ENCODE assay signal across 16 cellular contexts in the genomic region with DNA sequence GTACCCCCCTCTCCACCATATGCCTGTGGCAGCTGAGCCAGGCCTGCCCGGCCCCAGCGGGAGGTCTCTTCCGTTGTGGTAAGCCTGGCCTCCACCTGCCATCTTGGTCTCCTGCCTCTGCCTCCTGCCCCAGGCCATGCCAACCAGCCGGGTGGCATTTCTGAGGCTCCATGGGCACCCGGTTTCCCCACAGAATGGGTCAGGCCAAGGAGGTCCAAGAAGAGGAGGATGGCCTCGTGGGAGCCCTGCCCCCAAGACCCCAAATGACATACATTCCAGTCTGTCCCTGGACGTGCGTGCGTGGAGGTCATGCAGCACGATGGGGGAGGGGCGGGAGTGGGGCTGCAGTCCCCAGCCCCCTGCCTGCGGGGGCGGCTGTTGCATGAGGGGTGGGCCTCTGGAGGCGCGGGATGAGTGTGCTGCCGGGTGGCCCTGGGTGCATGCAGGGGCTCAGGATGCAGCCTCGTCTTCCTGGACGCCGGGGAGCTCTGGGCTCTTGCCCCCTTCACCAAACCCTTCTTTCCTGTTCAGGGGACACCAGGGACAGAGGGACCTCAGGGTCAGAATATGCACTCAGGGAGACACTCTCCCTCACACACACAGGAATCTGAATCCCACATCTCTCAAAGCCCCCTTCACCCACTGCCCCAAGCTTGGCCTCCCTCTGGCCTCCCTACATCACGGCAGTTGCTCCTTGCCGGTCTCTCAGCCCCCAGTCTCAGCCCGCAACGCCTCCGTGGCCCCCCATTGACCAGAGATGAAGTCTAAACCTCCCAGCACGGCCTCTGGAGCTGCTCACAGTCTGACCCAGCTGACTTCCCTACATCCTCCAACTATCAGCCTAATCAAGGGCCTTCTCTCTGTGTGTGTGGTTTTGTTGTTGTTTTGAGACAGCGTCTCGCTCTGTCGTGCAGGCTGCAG. TPM values are rescaled to one million over a fixed set of nuclear protein-coding genes. Genes with fewer than 3 reads are reported as not detected.
DNase-seq lines count a peak whose midpoint lies in the region; ATAC-seq, FAIRE-seq and TF ChIP-seq lines count a peak whose summit lies in the region.
"Had no signal": no experiment of that assay in that cellular context is flagged by ENCODE, and none has a peak within 500 bp of the region (broad histone marks: within the 10 kb centered on the region; RNA-seq: fewer than 3 reads in every experiment).

No MANE protein-coding gene starts in this region.

- no peak for TF ChIP-seq CTCF in heart left ventricle (IDR thresholded peaks at IDR 0.05)
- TF ChIP-seq CTCF in GM23338 (conservative IDR thresholded peaks at IDR 0.05; ENCODE audit: low read depth in 2 of 2): no peak
- TF ChIP-seq CTCF in bronchial epithelial cell (IDR thresholded peaks at IDR 0.05; ENCODE audit: insufficient read depth, low read length, severe bottlenecking): no peak
- no peak for TF ChIP-seq CTCF in lower lobe of right lung (IDR thresholded peaks at IDR 0.05)
- TF ChIP-seq CTCF in spleen (IDR thresholded peaks at IDR 0.05 in 8 of 11, conservative IDR thresholded peaks at IDR 0.05 in 3 of 11): no peak
- no peak for TF ChIP-seq CTCF in adrenal gland (IDR thresholded peaks at IDR 0.05)

- H3K36me3 ChIP-seq in heart left ventricle (peaks cover 0 to 17% (median 13%) of the 10 kb centered on the region in 9 donors), GM23338 (ENCODE audit: insufficient read depth) (no peaks in the 10 kb centered on the region; the same call in 1 of the 2 replicates), bronchial epithelial cell (ENCODE audit: control insufficient read depth, insufficient read depth, low read length) (peaks cover 15% of the 10 kb centered on the region), lower lobe of right lung (peaks cover 21% of the 10 kb centered on the region), spleen (peaks cover 0 to 36% (median 7%) of the 10 kb centered on the region in 6 donors), adrenal gland (replicated peaks in 1 of 2) (peaks cover 0 to 20% of the 10 kb centered on the region in 2 donors)

- ATAC-seq in Right ventricle myocardium inferior (no peak), heart left ventricle (no peak), GM23338 (no peak), lower lobe of right lung (no peak), HG03139 (IDR thresholded peaks at IDR 0.05; ENCODE audit: unreplicated experiment) (no peak)

- no peak overlapping the region for H3K4me2 ChIP-seq in GM23338

- H4K20me1 ChIP-seq in GM23338 (replicated peaks; ENCODE audit: insufficient read depth): no peaks in the 10 kb centered on the region

- H3K9me3 Mint-ChIP-seq in GM23338: no peaks in the 10 kb centered on the region
- H3K9me3 Mint-ChIP-seq: CD4-positive, alpha-beta T cell had no signal

- H3K27ac Mint-ChIP-seq in GM23338: peak overlapping the region; percentile 83; the same call in 1 of the 2 replicates
- H3K27ac Mint-ChIP-seq: CD4-positive, alpha-beta T cell had no signal

- no peak for TF ChIP-seq POLR2A in heart left ventricle (IDR thresholded peaks at IDR 0.05)
- no peak for TF ChIP-seq POLR2A in spleen (IDR thresholded peaks at IDR 0.05)
- TF ChIP-seq POLR2A in adrenal gland (IDR thresholded peaks at IDR 0.05): no peak

- no peaks in the 10 kb centered on the region for H3K9me3 ChIP-seq in heart left ventricle
- H3K9me3 ChIP-seq in lower lobe of right lung: no peaks in the 10 kb centered on the region
- no peaks in the 10 kb centered on the region for H3K9me3 ChIP-seq in spleen
- no peaks in the 10 kb centered on the region for H3K9me3 ChIP-seq in adrenal gland (replicated peaks in 1 of 3)

- no peaks in the 10 kb centered on the region; the same call in 2 of the 3 replicates for H3K4me1 Mint-ChIP-seq in GM23338

- H3K27me3 Mint-ChIP-seq in GM23338 (ENCODE audit: insufficient read depth, low read depth, poor library complexity): peaks cover 7% of the 10 kb centered on the region
- H3K27me3 Mint-ChIP-seq: CD4-positive, alpha-beta T cell had no signal

- peaks cover 0 to 9% (median 0%) of the 10 kb centered on the region in 12 donors for H3K4me1 ChIP-seq in heart left ventricle
- no peaks in the 10 kb centered on the region for H3K4me1 ChIP-seq in GM23338 (ENCODE audit: insufficient read depth)
- no peaks in the 10 kb centered on the region for H3K4me1 ChIP-seq in lower lobe of right lung
- H3K4me1 ChIP-seq in spleen: peaks cover 0 to 10% (median 0%) of the 10 kb centered on the region in 6 donors
- H3K4me1 ChIP-seq in adrenal gland (replicated peaks in 1 of 2): peaks cover 10 to 11% of the 10 kb centered on the region in 2 donors

- H3K79me2 ChIP-seq in GM23338 (replicated peaks; ENCODE audit: insufficient read depth): no peaks in the 10 kb centered on the region

- no peak overlapping the region for H2AFZ ChIP-seq in GM23338

- H3K27ac ChIP-seq in heart left ventricle (no peak overlapping the region), GM23338 (ENCODE audit: low read depth) (no peak overlapping the region), lower lobe of right lung (no peak overlapping the region), spleen (no peak overlapping the region), adrenal gland (no peak overlapping the region)
- H3K27ac ChIP-seq: HL-60 had no signal

- H3K36me3 Mint-ChIP-seq in GM23338 (ENCODE audit: low read depth): peaks cover 5% of the 10 kb centered on the region; the same call in 2 of the 3 replicates

- intact Hi-C loops in Right ventricle myocardium inferior (cut with DNase I) (no loop called here), heart left ventricle (cut with DNase I) (loop anchor here in 6 of 10 donors (2.0 to 10.0 kb wide), 7 partner anchors 45 to 145 kb away; no protein-coding TSS in a partner anchor), lower lobe of right lung (cut with DNase I) (no loop called here), spleen (cut with DNase I; ENCODE audit: low total_unique reads) (loop anchor here (10.0 kb wide), 1 partner anchor 143 kb away; no protein-coding TSS in a partner anchor), adrenal gland (cut with DNase I) (loop anchor here in 1 of 2 donors (5.0 kb wide), 1 partner anchor 45 kb away; no protein-coding TSS in a partner anchor)

- H3K9me2 ChIP-seq in GM23338 (ENCODE audit: insufficient read depth): no peaks in the 10 kb centered on the region

- H3K4me3 ChIP-seq in heart left ventricle (no peak overlapping the region), GM23338 (no peak overlapping the region), bronchial epithelial cell (ENCODE audit: low read depth, low read length) (no peak overlapping the region), lower lobe of right lung (no peak overlapping the region), spleen (no peak overlapping the region), adrenal gland (no peak overlapping the region)

- no peak overlapping the region for H3K4me3 Mint-ChIP-seq in GM23338
- H3K4me3 Mint-ChIP-seq: CD4-positive, alpha-beta T cell had no signal

- no peaks in the 10 kb centered on the region for H3F3A ChIP-seq in GM23338 (replicated peaks; ENCODE audit: low read depth)

- peak; percentile 26 for DNase-seq in Right ventricle myocardium inferior (ENCODE audit: missing footprints)
- no peak for DNase-seq in heart left ventricle
- DNase-seq in GM23338 (ENCODE audit: low spot score): no peak
- DNase-seq in bronchial epithelial cell (ENCODE audit: low read depth): no peak
- peak; percentile 37 for DNase-seq in lower lobe of right lung
- DNase-seq in spleen: no peak
- DNase-seq in adrenal gland: no peak
- DNase-seq: 8988T; C1 segment of cervical spinal cord; Calu3; CD4-positive, alpha-beta T cell; DMS 273 treated with DMSO at 0.1 percent for 48 hours had no signal

- WGBS in heart left ventricle, 4 donors: 87 to 89% (median 89%) methylated on average over 15 to 28 of the region's 28 CpGs
- 86 to 94% (median 91%) methylated on average over 21 to 28 of the region's 28 CpGs for whole genome bisulfite sequencing in spleen, 5 donors
- 80 to 83% (median 82%) methylated on average over 18 to 28 of the region's 28 CpGs for WGBS in adrenal gland, 4 donors

- H3K27me3 ChIP-seq in heart left ventricle (no peaks in the 10 kb centered on the region), GM23338 (ENCODE audit: insufficient read depth) (no peaks in the 10 kb centered on the region), bronchial epithelial cell (ENCODE audit: control insufficient read depth, insufficient read depth, low read length) (no peaks in the 10 kb centered on the region), lower lobe of right lung (ENCODE audit: low read depth) (no peaks in the 10 kb centered on the region), spleen (replicated peaks in 1 of 7) (peaks cover 0 to 6% (median 0%) of the 10 kb centered on the region in 7 donors), adrenal gland (no peaks in the 10 kb centered on the region)

- FAIRE-seq in bronchial epithelial cell (lab: Jason Lieb, UNC): peak; percentile 66
- FAIRE-seq: H54 had no signal

RNA-seq across cellular contexts. Expression of gene NCBP3, which starts 16.0 kb away (rescaled TPM):
- 15.3 TPM for total RNA-seq in Right ventricle myocardium inferior
- total RNA-seq in heart left ventricle: 10 to 100 TPM; 10.6 to 26.4 (median 21.6) TPM
- 10 to 100 TPM; 10.4 to 20.2 TPM for polyA plus RNA-seq in heart left ventricle
- 34.6 and 42.8 TPM in 2 replicates for total RNA-seq in GM23338 (2014; rRNA removed; shearing (Covaris generic))
- polyA plus RNA-seq in GM23338 (2016; fragmentation: Nextera tagmentation; extraction: Ambion mirVana): 28.1 and 35.5 TPM in 2 replicates
- total RNA-seq in bronchial epithelial cell: 8.2 and 13.7 TPM in 2 replicates
- total RNA-seq in lower lobe of right lung: 40.3 TPM
- total RNA-seq in spleen: 10 to 100 TPM; 24.9 to 43.9 (median 39.8) TPM
- 10 to 100 TPM; 13.0 to 22.8 (median 20.6) TPM for polyA plus RNA-seq in spleen
- 10 to 100 TPM; 11.0 to 30.3 (median 21.5) TPM for total RNA-seq in adrenal gland
- 10 to 100 TPM; 21.9 to 36.6 (median 22.8) TPM for polyA plus RNA-seq in adrenal gland

RNA-seq across cellular contexts. Expression of gene CAMKK1, which starts 30.8 kb away (rescaled TPM):
- total RNA-seq in Right ventricle myocardium inferior (3.8 TPM), heart left ventricle (1 to 10 TPM; 2.0 to 6.8 (median 4.3) TPM), bronchial epithelial cell (2.7 and 3.4 TPM in 2 replicates), lower lobe of right lung (9.7 TPM), spleen (10 to 100 TPM in 2 of 7 donors, 1 to 10 TPM in 5; 7.7 to 13.0 (median 8.8) TPM), adrenal gland (10 to 100 TPM in 6 of 8 donors, 1 to 10 TPM in 2; 6.0 to 17.9 (median 10.8) TPM)
- polyA plus RNA-seq in heart left ventricle (1 to 10 TPM; 2.0 to 4.2 TPM), GM23338 (2016; fragmentation: Nextera tagmentation; extraction: Ambion mirVana) (4.3 TPM in 2 replicates), spleen (10 to 100 TPM in 1 of 3 donors, 1 to 10 TPM in 2; 5.2 to 10.0 (median 10.0) TPM), adrenal gland (10 to 100 TPM in 2 of 3 donors, 1 to 10 TPM in 1; 6.9 to 28.2 (median 10.6) TPM)
- 7.1 and 8.7 TPM in 2 replicates for total RNA-seq in GM23338 (2014; rRNA removed; shearing (Covaris generic))

RNA-seq across cellular contexts. Expression of gene P2RX1, which starts 54.2 kb away (rescaled TPM):
- total RNA-seq in Right ventricle myocardium inferior (0.16 TPM), heart left ventricle (1 to 10 TPM in 2 of 9 donors, under 1 TPM in 7; 0.22 to 5.5 (median 0.52) TPM), bronchial epithelial cell (not detected in 2 replicates), lower lobe of right lung (8.7 TPM), spleen (10 to 100 TPM; 16.8 to 46.3 (median 23.1) TPM), adrenal gland (1 to 10 TPM in 4 of 8 donors, under 1 TPM in 4; 0.42 to 2.1 (median 0.92) TPM)
- polyA plus RNA-seq in heart left ventricle (1 to 10 TPM in 1 of 2 donors, under 1 TPM in 1; 0.19 to 1.4 TPM), GM23338 (2016; fragmentation: Nextera tagmentation; extraction: Ambion mirVana) (0.17 and 0.31 TPM in 2 replicates), spleen (10 to 100 TPM in 2 of 3 donors, 1 to 10 TPM in 1; 9.2 to 22.0 (median 10.3) TPM), adrenal gland (1 to 10 TPM in 2 of 3 donors, under 1 TPM in 1; 0.59 to 8.6 (median 3.3) TPM)
- total RNA-seq in GM23338 (2014; rRNA removed; shearing (Covaris generic)): 0.19 and 2.2 TPM in 2 replicates
- total RNA-seq: Calu3, Daoy had no signal

Comparison
In these comparisons a context has a peak if more than half of its experiments do, and no peak if none do; other contexts are left out.
1. DNase-seq: peak in Right ventricle myocardium inferior (single experiment) and lower lobe of right lung (single experiment); none in heart left ventricle (0 of 5), GM23338 (single experiment), bronchial epithelial cell (single experiment), spleen (single experiment) and adrenal gland (0 of 7).
2. intact Hi-C loops: an anchor here in heart left ventricle (2.0 to 10.0 kb wide) and spleen (10.0 kb wide); none called in Right ventricle myocardium inferior and lower lobe of right lung.